8 cellular contexts compared by ENCODE assay signal in the genomic region with DNA sequence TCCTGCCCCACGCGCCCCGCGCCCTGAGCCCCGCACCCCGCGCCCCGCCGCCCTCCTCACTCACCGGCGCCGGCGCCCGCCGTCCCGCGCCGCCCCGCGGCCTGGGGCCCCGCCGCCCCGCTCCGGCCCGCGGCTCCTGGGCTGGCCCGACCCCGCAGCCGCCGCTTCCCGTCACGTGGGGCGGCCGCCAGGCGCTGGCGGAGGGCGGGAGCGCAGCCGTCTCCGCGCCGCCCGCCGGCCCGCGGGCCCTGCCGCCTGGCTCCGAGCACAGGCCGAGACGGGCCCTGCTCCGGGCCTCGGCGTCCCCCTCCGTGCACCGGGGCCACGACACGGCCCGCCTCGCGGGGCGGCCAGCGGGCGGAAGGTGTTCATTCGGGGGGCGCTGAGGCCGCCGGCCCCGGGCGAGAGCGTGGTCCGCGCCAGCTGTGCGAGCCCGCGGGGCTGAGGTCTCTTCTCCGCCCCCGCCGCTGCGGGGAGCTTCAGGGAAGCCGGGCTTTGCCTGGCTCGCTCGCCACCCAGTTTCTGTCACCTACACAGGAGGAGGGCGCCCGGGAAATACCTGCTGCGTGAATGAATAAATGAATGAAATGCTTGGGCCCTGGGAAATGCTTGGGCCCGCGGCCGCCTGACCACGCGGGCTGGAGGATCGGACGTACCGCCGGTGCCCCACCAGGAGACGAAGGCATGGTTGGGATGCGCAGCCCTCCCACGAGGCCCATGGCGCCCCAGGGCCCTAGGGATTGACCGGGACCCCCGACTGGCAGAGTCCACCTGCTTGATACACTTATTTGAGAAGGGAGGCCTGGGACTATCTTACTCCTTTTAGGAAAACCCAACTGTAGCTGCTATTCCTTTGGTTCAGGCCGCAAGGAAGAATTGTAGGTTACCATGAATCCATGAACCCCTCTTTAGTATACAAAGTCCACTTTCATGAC. TPM values are rescaled to one million over a fixed set of nuclear protein-coding genes. Genes with fewer than 3 reads are reported as not detected.
DNase-seq lines count a peak whose midpoint lies in the region; ATAC-seq, FAIRE-seq and TF ChIP-seq lines count a peak whose summit lies in the region.

Gene TGFBRAP1, minus strand, starts transcription at position 175 of the 935 bp plus-strand sequence. CDS start 21,434 bp downstream, outside the sequence.

- peaks cover 12% of the 10 kb centered on the region for H3K36me3 ChIP-seq in mesodermal cell (ENCODE audit: control insufficient read depth, insufficient read depth, low read length)

- POLR2A ChIA-PET in A549 (lab: Yijun Ruan, JAX): interaction anchor here (0.5 to 1.9 kb wide), 4 partner anchors 7 to 61 kb away, joined by 4 to 5 read pairs (median 4); partner anchors contain the start of gene C2orf49

- peak within 1 kb of the TSS; percentile 95 to 98 for H3K27ac Mint-ChIP-seq in effector memory CD8-positive, alpha-beta T cell

- H3K4me3 Mint-ChIP-seq in effector memory CD8-positive, alpha-beta T cell: peak within 1 kb of the TSS; percentile 82 to 83

- H3K4me3 ChIP-seq in A549 (peak within 1 kb of the TSS; percentile 80), mesodermal cell (ENCODE audit: extremely low read depth, insufficient read depth, low read length, poor library complexity, severe bottlenecking) (peak within 1 kb of the TSS; percentile 55)

- peak within 1 kb of the TSS; percentile 71 for H3K4me2 ChIP-seq in A549

- peaks cover 28% of the 10 kb centered on the region for H3K36me3 Mint-ChIP-seq in effector memory CD8-positive, alpha-beta T cell (ENCODE audit: insufficient read depth)

- H3K27ac ChIP-seq in A549 (peak within 1 kb of the TSS; percentile 98 to 99), mesodermal cell (ENCODE audit: low read depth, low read length, severe bottlenecking) (peak within 1 kb of the TSS; percentile 45)

- DNase-seq in A549 (ENCODE audit: low read depth in 1 of 2, low spot score in 1 of 2): peak; percentile 16 to 60
- DNase-seq in NCI-H345 treated with DMSO at 0.1 percent for 48 hours (lab: John Stamatoyannopoulos, UW; ENCODE audit: unreplicated experiment): peak; percentile 37
- peak; percentile 88 for DNase-seq in activated CD8-positive, alpha-beta memory T cell treated with anti-CD3 and anti-CD28 coated beads for 24 hours
- DNase-seq in effector memory CD8-positive, alpha-beta T cell: peak; percentile 44 to 55 (median 54)
- DNase-seq in stimulated activated CD8-positive, alpha-beta memory T cell treated with anti-CD3 and anti-CD28 coated beads, Interleukin-15, amount 100 ng/mL, for 48 hours (ENCODE audit: low read depth in 2 of 2): peak; percentile 38 to 48

- H3K9me3 Mint-ChIP-seq in effector memory CD8-positive, alpha-beta T cell: no peaks in the 10 kb centered on the region

- peak; percentile 73 for TF ChIP-seq POLR2A in A549 (IDR thresholded peaks at IDR 0.05; ENCODE audit: low read length)

- TF ChIP-seq CTCF in A549 (IDR thresholded peaks at IDR 0.05): no peak

- ATAC-seq in A549 (peak; percentile 82 to 92), GM18517 (IDR thresholded peaks at IDR 0.05; ENCODE audit: unreplicated experiment) (peak; percentile 48), HG02970 (IDR thresholded peaks at IDR 0.05; ENCODE audit: low FRiP score, unreplicated experiment) (peak; percentile 80)
- peak; percentile 86 for ATAC-seq in effector memory CD8-positive, alpha-beta T cell (replicated peaks)

- FAIRE-seq in A549 (lab: Jason Lieb, UNC): no peak

- TF ChIP-seq EP300 in A549 (IDR thresholded peaks at IDR 0.05): no peak

- 16% methylated on average over 21 of the region's 101 CpGs for WGBS in A549 (ENCODE audit: missing lambda C conversion rate)
- WGBS in mesodermal cell (ENCODE audit: insufficient coverage in 2 of 2), 2 experiments: 8% methylated on average over 59 to 67 of the region's 101 CpGs

- peaks cover 22% of the 10 kb centered on the region; the same call in 2 of the 3 replicates for H3K4me1 ChIP-seq in A549
- H3K4me1 ChIP-seq in mesodermal cell (ENCODE audit: control insufficient read depth, insufficient read depth, low read length, poor library complexity, severe bottlenecking): peaks cover 27% of the 10 kb centered on the region

- H3K27me3 Mint-ChIP-seq in effector memory CD8-positive, alpha-beta T cell: no peaks in the 10 kb centered on the region

- CTCF ChIA-PET in A549 (lab: Yijun Ruan, JAX): interaction anchor here (1.6 kb wide), 1 partner anchor 11 kb away, joined by 5 read pairs; no protein-coding TSS in a partner anchor

- no peak for TF ChIP-seq RAD21 in A549 (conservative IDR thresholded peaks at IDR 0.05 in 1 of 2, IDR thresholded peaks at IDR 0.05 in 1 of 2)

- peaks cover 29 to 44% of the 10 kb centered on the region in 2 donors for H3K4me1 Mint-ChIP-seq in effector memory CD8-positive, alpha-beta T cell (ENCODE audit: low read depth in 2 of 2)

- H3K9me3 ChIP-seq in A549 (no peaks in the 10 kb centered on the region), mesodermal cell (ENCODE audit: control insufficient read depth, low read length) (no peaks in the 10 kb centered on the region)

TF ChIP-seq in A549, 52 proteins besides CTCF, POLR2A, EP300 and RAD21 (continues in another document):
- TF ChIP-seq CHD2 (IDR thresholded peaks at IDR 0.05; ENCODE audit: low read length, partially characterized antibody): no peak
- TF ChIP-seq HOXA7 (CRISPR knock-in tag; IDR thresholded peaks at IDR 0.05): no peak
- TF ChIP-seq TP53 (CRISPR knock-in tag; IDR thresholded peaks at IDR 0.05): peak; percentile 11; the same call in 1 of the 2 replicates
- TF ChIP-seq NR3C1 (IDR thresholded peaks at IDR 0.05): no peak
- TF ChIP-seq PBX3 (IDR thresholded peaks at IDR 0.05): no peak
- TF ChIP-seq MYC (IDR thresholded peaks at IDR 0.05; ENCODE audit: borderline replicate concordance, low read length): no peak; the same call in 1 of the 2 replicates
- no peak for TF ChIP-seq MAZ (IDR thresholded peaks at IDR 0.05; ENCODE audit: borderline replicate concordance, low read depth, low read length)
- peak; percentile 95 for TF ChIP-seq PHF8 (IDR thresholded peaks at IDR 0.05; ENCODE audit: borderline replicate concordance, low read depth)
- TF ChIP-seq, protein P1, sequence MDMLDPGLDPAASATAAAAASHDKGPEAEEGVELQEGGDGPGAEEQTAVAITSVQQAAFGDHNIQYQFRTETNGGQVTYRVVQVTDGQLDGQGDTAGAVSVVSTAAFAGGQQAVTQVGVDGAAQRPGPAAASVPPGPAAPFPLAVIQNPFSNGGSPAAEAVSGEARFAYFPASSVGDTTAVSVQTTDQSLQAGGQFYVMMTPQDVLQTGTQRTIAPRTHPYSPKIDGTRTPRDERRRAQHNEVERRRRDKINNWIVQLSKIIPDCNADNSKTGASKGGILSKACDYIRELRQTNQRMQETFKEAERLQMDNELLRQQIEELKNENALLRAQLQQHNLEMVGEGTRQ (IDR thresholded peaks at IDR 0.05): no peak
- TF ChIP-seq KDM1A (IDR thresholded peaks at IDR 0.05; ENCODE audit: low read depth): no peak
- TF ChIP-seq SMC3 (IDR thresholded peaks at IDR 0.05): no peak
- no peak for TF ChIP-seq CBX2 (IDR thresholded peaks at IDR 0.05; ENCODE audit: borderline replicate concordance, low read depth)
- TF ChIP-seq, protein P2, sequence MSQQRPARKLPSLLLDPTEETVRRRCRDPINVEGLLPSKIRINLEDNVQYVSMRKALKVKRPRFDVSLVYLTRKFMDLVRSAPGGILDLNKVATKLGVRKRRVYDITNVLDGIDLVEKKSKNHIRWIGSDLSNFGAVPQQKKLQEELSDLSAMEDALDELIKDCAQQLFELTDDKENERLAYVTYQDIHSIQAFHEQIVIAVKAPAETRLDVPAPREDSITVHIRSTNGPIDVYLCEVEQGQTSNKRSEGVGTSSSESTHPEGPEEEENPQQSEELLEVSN (IDR thresholded peaks at IDR 0.05; ENCODE audit: borderline replicate concordance, low read depth): peak; percentile 71
- TF ChIP-seq ZNF302 (CRISPR knock-in tag; IDR thresholded peaks at IDR 0.05): no peak
- TF ChIP-seq, protein P3, sequence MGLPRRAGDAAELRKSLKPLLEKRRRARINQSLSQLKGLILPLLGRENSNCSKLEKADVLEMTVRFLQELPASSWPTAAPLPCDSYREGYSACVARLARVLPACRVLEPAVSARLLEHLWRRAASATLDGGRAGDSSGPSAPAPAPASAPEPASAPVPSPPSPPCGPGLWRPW (IDR thresholded peaks at IDR 0.05): no peak
- no peak for TF ChIP-seq NPAS2 (CRISPR knock-in tag; IDR thresholded peaks at IDR 0.05; ENCODE audit: borderline replicate concordance)
- no peak for TF ChIP-seq JUNB (IDR thresholded peaks at IDR 0.05)
- TF ChIP-seq RCOR1 (IDR thresholded peaks at IDR 0.05; ENCODE audit: low read depth, low read length): no peak
- no peak for TF ChIP-seq SREBF2 (IDR thresholded peaks at IDR 0.05)
- no peak for TF ChIP-seq ESRRA (IDR thresholded peaks at IDR 0.05; ENCODE audit: borderline replicate concordance, low read length)
- TF ChIP-seq HOXB5 (CRISPR knock-in tag; IDR thresholded peaks at IDR 0.05): peak; percentile 52; the same call in 1 of the 2 replicates
- no peak for TF ChIP-seq ZSCAN20 (CRISPR knock-in tag; IDR thresholded peaks at IDR 0.05)
- TF ChIP-seq RNF2 (IDR thresholded peaks at IDR 0.05; ENCODE audit: borderline replicate concordance, low read depth): peak; percentile 71; the same call in 1 of the 2 replicates
- TF ChIP-seq EHF (CRISPR knock-in tag; IDR thresholded peaks at IDR 0.05): no peak

RNA-seq across cellular contexts. Expression of gene TGFBRAP1, which starts in this region (rescaled TPM):
- polyA plus RNA-seq in A549 (2011; rRNA removed): 9.0 and 14.5 TPM in 2 replicates
- polyA plus RNA-seq in A549 (2012; cell fraction: cytosol; rRNA removed): 7.8 and 10.1 TPM in 2 replicates
- polyA plus RNA-seq in A549 (2012; cell fraction: nucleus; rRNA removed): 10.1 and 13.3 TPM in 2 replicates
- polyA plus RNA-seq in A549 (2017; fragmentation: RNase III; extraction: RNeasy Plus Mini Kit Qiagen cat#74134 plus additional on column Dnase treatment): 13.3 to 13.7 TPM (median 13.6 TPM) in 3 replicates
- polyA minus RNA-seq in A549 (2011; rRNA and poly(A)+ RNA removed): 16.0 and 17.5 TPM in 2 replicates
- polyA plus RNA-seq in mesodermal cell (2013, experiment 1 of 2): 9.5 TPM
- 8.0 TPM for polyA plus RNA-seq in mesodermal cell (2013, experiment 2 of 2)

Comparison
In these comparisons a context has a peak if more than half of its experiments do, and no peak if none do; other contexts are left out.
1. Peak in every context shown above with its lines: DNase-seq, ATAC-seq, H3K4me3 ChIP-seq and H3K27ac ChIP-seq.
2. DNase-seq: peak in every context shown above with its lines; median percentile 88 in activated CD8-positive, alpha-beta memory T cell treated with anti-CD3 and anti-CD28 coated beads for 24 hours; 54 in effector memory CD8-positive, alpha-beta T cell; 43 in stimulated activated CD8-positive, alpha-beta memory T cell treated with anti-CD3 and anti-CD28 coated beads, Interleukin-15, amount 100 ng/mL, for 48 hours; 38 in A549; 37 in NCI-H345 treated with DMSO at 0.1 percent for 48 hours.